ENCODE assay signal across 8 cellular contexts in genomic region chr6:30672445-30673253, GRCh38. TPM values are rescaled to one million over a fixed set of nuclear protein-coding genes. Genes with fewer than 3 reads are reported as not detected.
DNase-seq lines count a peak whose midpoint lies in the region; ATAC-seq, FAIRE-seq and TF ChIP-seq lines count a peak whose summit lies in the region.

TSS of gene DHX16 (minus strand) at chr6:30673006. CDS start at chr6:30672841, 165 bp downstream.

- peak; percentile 87 for DNase-seq in GM06990 (ENCODE audit: extremely low read depth, insufficient read length)
- peak; percentile 97 for DNase-seq in NCI-H1105 treated with DMSO at 0.1 percent for 48 hours (lab: John Stamatoyannopoulos, UW)
- peak; percentile 92 to 98 for DNase-seq in SW 1271 (lab: John Stamatoyannopoulos, UW)
- DNase-seq in activated naive CD8-positive, alpha-beta T cell treated with anti-CD3 and anti-CD28 coated beads, Interleukin-2, amount 50 U/mL, for 16 hours (ENCODE audit: low read depth, low spot score), result peak; percentile 74
- DNase-seq in Right ventricle myocardium superior, result peak; percentile 98
- DNase-seq in pancreas, result peak; percentile 92 to 97 (median 95)
- peak; percentile 98 for DNase-seq in tibial artery

- peaks cover 12% of the 10 kb centered on the region for H3K36me3 ChIP-seq in GM06990 (ENCODE audit: control insufficient read depth, insufficient read depth, low read length)
- H3K36me3 ChIP-seq in pancreas, result peaks cover 0 to 13% (median 0%) of the 10 kb centered on the region in 3 donors
- H3K36me3 ChIP-seq in tibial artery, result peaks cover 31 to 53% (median 37%) of the 10 kb centered on the region in 3 donors

- no peaks in the 10 kb centered on the region for H3K9me3 ChIP-seq in pancreas
- no peaks in the 10 kb centered on the region for H3K9me3 ChIP-seq in tibial artery

- H3K4me1 ChIP-seq in pancreas (peaks cover 5 to 13% (median 6%) of the 10 kb centered on the region in 3 donors), tibial artery (peaks cover 0 to 18% (median 12%) of the 10 kb centered on the region in 4 donors)

- H3K27ac ChIP-seq in pancreas, result peak within 1 kb of the TSS in 3 of 4 donors; percentile 26 to 48 (median 28)
- peak within 1 kb of the TSS; percentile 67 to 77 for H3K27ac ChIP-seq in tibial artery

- 0% methylated on average over 57 of the region's 57 CpGs for WGBS in pancreas, 2 donors

- H3K27me3 ChIP-seq in GM06990 (replicated peaks; ENCODE audit: control insufficient read depth, insufficient read depth, low read length) (no peaks in the 10 kb centered on the region), pancreas (no peaks in the 10 kb centered on the region), tibial artery (no peaks in the 10 kb centered on the region)

- intact Hi-C loops in Right ventricle myocardium superior (cut with DNase I) (loop anchor here (10.0 kb wide), 1 partner anchor 212 kb away; the partner anchor contains the start of gene DDR1), pancreas (cut with DNase I) (no loop called here), tibial artery (cut with DNase I; ENCODE audit: low total_unique reads) (loop anchor here (10.0 kb wide), 3 partner anchors 48 to 412 kb away; partner anchors contain the start of gene ATAT1)

- peak; percentile 88 for FAIRE-seq in pancreas (lab: Jason Lieb, UNC)

- peak within 1 kb of the TSS; percentile 99 for H3K4me3 ChIP-seq in GM06990 (replicated peaks; ENCODE audit: low read depth, low read length)
- H3K4me3 ChIP-seq in pancreas, result peak within 1 kb of the TSS; percentile 88 to 96 (median 92)
- H3K4me3 ChIP-seq in tibial artery, result peak within 1 kb of the TSS; percentile 85

- TF ChIP-seq CTCF in GM06990 (IDR thresholded peaks at IDR 0.05; ENCODE audit: insufficient read depth, low read length, poor library complexity, severe bottlenecking), result peak; percentile 84
- peak; percentile 70 to 81 (median 76) for TF ChIP-seq CTCF in pancreas (IDR thresholded peaks at IDR 0.05)
- peak; percentile 81 to 85 for TF ChIP-seq CTCF in tibial artery (IDR thresholded peaks at IDR 0.05)

- peak; percentile 57 for ATAC-seq in HG02571 (IDR thresholded peaks at IDR 0.05; ENCODE audit: unreplicated experiment)
- peak; percentile 95 for ATAC-seq in Right ventricle myocardium superior (ENCODE audit: poor library complexity)
- ATAC-seq in pancreas, result peak; percentile 94 to 97 (median 96)

RNA-seq across cellular contexts. Expression of gene DHX16, which starts in this region (rescaled TPM):
- total RNA-seq in Right ventricle myocardium superior, result 20.5 TPM
- total RNA-seq in pancreas, result 10 to 100 TPM; 10.9 to 16.2 (median 13.0) TPM
- 10 to 100 TPM; 41.1 to 44.4 TPM for polyA plus RNA-seq in pancreas

Comparison
In these comparisons a context has a peak if more than half of its experiments do, and no peak if none do; other contexts are left out.
1. Peak in every context shown above with its lines: DNase-seq, ATAC-seq, H3K4me3 ChIP-seq and H3K27ac ChIP-seq.
2. intact Hi-C loops: an anchor here in Right ventricle myocardium superior (10.0 kb wide) and tibial artery (10.0 kb wide); none called in pancreas.